Comparison of ENCODE assay signal across 11 cellular contexts in the genomic region with DNA sequence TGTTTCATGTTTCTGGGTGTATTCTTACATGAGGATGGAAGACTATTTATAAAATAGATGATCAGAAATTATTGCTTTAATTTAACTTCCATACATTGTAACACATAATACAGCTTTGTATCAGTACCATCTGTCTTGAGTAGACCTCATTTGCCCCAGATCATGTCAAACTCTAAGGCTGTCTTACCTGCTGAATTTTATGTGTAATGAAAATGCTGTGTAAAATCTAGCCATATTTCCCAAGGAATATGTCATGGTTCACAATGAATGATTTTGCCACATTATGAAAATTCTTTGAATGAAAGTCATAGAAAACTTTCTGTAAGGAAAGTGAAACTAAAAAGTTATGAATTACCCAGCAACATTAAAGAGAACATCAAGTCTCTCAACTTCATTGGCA. TPM values are rescaled to one million over a fixed set of nuclear protein-coding genes. Genes with fewer than 3 reads are reported as not detected.
DNase-seq lines count a peak whose midpoint lies in the region; ATAC-seq and TF ChIP-seq lines count a peak whose summit lies in the region.
"Had no signal": no experiment of that assay in that cellular context is flagged by ENCODE, and none has a peak within 500 bp of the region (broad histone marks: within the 10 kb centered on the region; RNA-seq: fewer than 3 reads in every experiment).

No MANE protein-coding gene starts in this region.

- H3K27ac ChIP-seq in CD4-positive, CD25-positive, alpha-beta regulatory T cell (ENCODE audit: insufficient read depth, low read length, poor library complexity, severe bottlenecking) = no peak overlapping the region
- H3K27ac ChIP-seq in Karpas-422 (ENCODE audit: low read length) = peak overlapping the region; percentile 21; the same call in 1 of the 2 replicates
- H3K27ac ChIP-seq: neural progenitor cell, tibial artery had no signal

- peaks cover 25% of the 10 kb centered on the region for H3K36me3 ChIP-seq in CD4-positive, CD25-positive, alpha-beta regulatory T cell (ENCODE audit: control insufficient read depth, insufficient read depth, low read length)
- H3K36me3 ChIP-seq in Karpas-422 (ENCODE audit: insufficient read depth, low read length) = peaks cover 4% of the 10 kb centered on the region; the same call in 1 of the 2 replicates
- H3K36me3 ChIP-seq: neural progenitor cell had no signal

- peak overlapping the region; percentile 72 for H3K4me2 ChIP-seq in Karpas-422 (ENCODE audit: low read depth, low read length, poor library complexity, severe bottlenecking)
- H3K4me2 ChIP-seq: neural progenitor cell had no signal

- H2AFZ ChIP-seq in Karpas-422 (ENCODE audit: low read length) = peak overlapping the region; percentile 47
- H2AFZ ChIP-seq: neural progenitor cell had no signal

- no peaks in the 10 kb centered on the region for H3K79me2 ChIP-seq in Karpas-422 (ENCODE audit: low read length)

- no peak for ATAC-seq in CD4-positive, CD25-positive, alpha-beta regulatory T cell (ENCODE audit: low read depth in 2 of 2)
- ATAC-seq in GM18867 (IDR thresholded peaks at IDR 0.05; ENCODE audit: unreplicated experiment) = peak; percentile 35

- H3K36me3 Mint-ChIP-seq in CD4-positive, CD25-positive, alpha-beta regulatory T cell = peaks cover 14% of the 10 kb centered on the region

- H3K4me1 Mint-ChIP-seq in CD4-positive, CD25-positive, alpha-beta regulatory T cell = peaks cover 10 to 26% (median 17%) of the 10 kb centered on the region in 4 donors
- H3K4me1 Mint-ChIP-seq: neural progenitor cell had no signal

- H3K9ac ChIP-seq in Karpas-422 (ENCODE audit: low read length) = peak overlapping the region; percentile 50
- H3K9ac ChIP-seq: neural progenitor cell had no signal

- no peaks in the 10 kb centered on the region for H3K27me3 ChIP-seq in CD4-positive, CD25-positive, alpha-beta regulatory T cell (ENCODE audit: control insufficient read depth, insufficient read depth, low read length)
- no peaks in the 10 kb centered on the region for H3K27me3 ChIP-seq in Karpas-422 (ENCODE audit: low read length)
- H3K27me3 ChIP-seq: neural progenitor cell, tibial artery had no signal

- H3K9me3 ChIP-seq in CD4-positive, CD25-positive, alpha-beta regulatory T cell (ENCODE audit: control insufficient read depth in 2 of 2, low read length in 2 of 2) = no peaks in the 10 kb centered on the region
- no peaks in the 10 kb centered on the region for H3K9me3 ChIP-seq in Karpas-422 (ENCODE audit: low read length)
- H3K9me3 ChIP-seq: tibial artery had no signal

- no peaks in the 10 kb centered on the region for H3K9me3 Mint-ChIP-seq in CD4-positive, CD25-positive, alpha-beta regulatory T cell
- H3K9me3 Mint-ChIP-seq: CD4-positive, alpha-beta T cell; endodermal cell; neural progenitor cell had no signal

- in situ Hi-C loops in GM13977 (cut with MboI; ENCODE audit: low pct_unique_long_range_greater_than_20kb, low sequenced_read_pairs, unreplicated experiment) = no loop called here

- H3K4me3 ChIP-seq in CD4-positive, CD25-positive, alpha-beta regulatory T cell (ENCODE audit: low read depth, low read length) = peak overlapping the region; percentile 51
- H3K4me3 ChIP-seq in Karpas-422 (ENCODE audit: low read length) = peak overlapping the region; percentile 41
- no peak overlapping the region for H3K4me3 ChIP-seq in fibroblast of the aortic adventitia (ENCODE audit: low read depth, low read length)
- H3K4me3 ChIP-seq: neural progenitor cell, tibial artery had no signal

- H4K20me1 ChIP-seq in Karpas-422 (ENCODE audit: insufficient read depth, low read depth, low read length) = no peaks in the 10 kb centered on the region

- peak in 1 of 3 donors; percentile 39 for DNase-seq in CD4-positive, CD25-positive, alpha-beta regulatory T cell
- DNase-seq in Karpas-422 (no peak), fibroblast of the aortic adventitia (ENCODE audit: low read depth) (peak; percentile 4), GM19240 (ENCODE audit: insufficient read length, low spot score) (no peak), GM13977 (ENCODE audit: low spot score) (no peak), NCI-H2196 treated with DMSO at 0.1 percent for 48 hours (lab: John Stamatoyannopoulos, UW; ENCODE audit: unreplicated experiment) (no peak)
- DNase-seq: tibial artery had no signal

- TF ChIP-seq CTCF in fibroblast of the aortic adventitia (IDR thresholded peaks at IDR 0.05; ENCODE audit: insufficient read depth, low read length) (no peak), GM13977 (IDR thresholded peaks at IDR 0.05; ENCODE audit: extremely low read depth, insufficient read depth, missing control alignments) (no peak)

- H3K4me1 ChIP-seq in CD4-positive, CD25-positive, alpha-beta regulatory T cell (ENCODE audit: control insufficient read depth, insufficient read depth, low read length, poor library complexity, severe bottlenecking) = no peaks in the 10 kb centered on the region
- H3K4me1 ChIP-seq in Karpas-422 (ENCODE audit: low read length) = peaks cover 35% of the 10 kb centered on the region
- H3K4me1 ChIP-seq: neural progenitor cell had no signal

- H3K27me3 Mint-ChIP-seq in CD4-positive, CD25-positive, alpha-beta regulatory T cell = no peaks in the 10 kb centered on the region
- H3K27me3 Mint-ChIP-seq: CD4-positive, alpha-beta T cell had no signal

- H3K9me2 ChIP-seq in Karpas-422 (replicated peaks; ENCODE audit: insufficient read depth, low read length) = no peaks in the 10 kb centered on the region

- peak overlapping the region in 1 of 3 donors; percentile 73 for H3K27ac Mint-ChIP-seq in CD4-positive, CD25-positive, alpha-beta regulatory T cell
- H3K27ac Mint-ChIP-seq: CD4-positive, alpha-beta T cell; endodermal cell; neural progenitor cell had no signal

- H3K4me3 Mint-ChIP-seq in CD4-positive, CD25-positive, alpha-beta regulatory T cell = no peak overlapping the region
- H3K4me3 Mint-ChIP-seq: CD4-positive, alpha-beta T cell; endodermal cell; neural progenitor cell had no signal

RNA-seq across cellular contexts. Expression of a gene that starts 7.4 kb away (rescaled TPM):
- 14.7 TPM for total RNA-seq in CD4-positive, CD25-positive, alpha-beta regulatory T cell
- polyA plus RNA-seq in CD4-positive, CD25-positive, alpha-beta regulatory T cell = 10 to 100 TPM; 34.9 to 44.6 (median 39.4) TPM
- total RNA-seq in Karpas-422 (2014; rRNA removed; shearing (Covaris generic); ENCODE audit: low replicate concordance) = 31.2 and 42.2 TPM in 2 replicates
- 31.2 and 38.7 TPM in 2 replicates for total RNA-seq in fibroblast of the aortic adventitia (ENCODE audit: low replicate concordance)

RNA-seq across cellular contexts. Expression of a gene that starts 15.7 kb away (rescaled TPM):
- total RNA-seq in CD4-positive, CD25-positive, alpha-beta regulatory T cell = 24.1 TPM
- polyA plus RNA-seq in CD4-positive, CD25-positive, alpha-beta regulatory T cell = 10 to 100 TPM in 3 of 4 donors, 1 to 10 TPM in 1; 9.7 to 17.7 (median 13.1) TPM
- 78.8 and 91.0 TPM in 2 replicates for total RNA-seq in Karpas-422 (2014; rRNA removed; shearing (Covaris generic); ENCODE audit: low replicate concordance)
- total RNA-seq in fibroblast of the aortic adventitia (ENCODE audit: low replicate concordance) = 10.4 and 31.2 TPM in 2 replicates
